In the genomic region with DNA sequence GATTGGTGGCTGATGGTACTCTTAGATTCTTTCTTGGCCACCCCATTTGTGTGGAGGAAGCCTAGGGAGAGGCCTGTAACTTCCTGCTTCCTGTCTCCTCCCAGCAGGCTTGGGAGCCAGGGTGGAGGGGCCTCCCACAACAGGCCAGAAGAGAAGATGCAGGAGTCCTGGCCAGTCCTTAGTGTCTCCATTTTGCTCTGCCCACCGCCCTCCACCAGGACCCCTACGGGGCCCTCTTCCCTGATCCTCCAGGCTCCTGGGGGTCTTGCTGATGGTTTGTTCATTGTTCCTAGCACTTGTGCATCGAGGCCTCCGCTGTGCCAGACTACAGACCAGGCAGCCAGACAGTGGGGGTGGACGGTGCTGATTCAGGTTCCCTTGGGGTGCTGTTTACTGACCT, we compare ENCODE assay signal across 14 cellular contexts. TPM values are rescaled to one million over a fixed set of nuclear protein-coding genes. Genes with fewer than 3 reads are reported as not detected.
DNase-seq lines count a peak whose midpoint lies in the region; ATAC-seq, FAIRE-seq and TF ChIP-seq lines count a peak whose summit lies in the region.
"Had no signal": no experiment of that assay in that cellular context is flagged by ENCODE, and none has a peak within 500 bp of the region (broad histone marks: within the 10 kb centered on the region; RNA-seq: fewer than 3 reads in every experiment).

No MANE protein-coding gene starts in this region.

- DNase-seq in NCI-H69 (lab: John Stamatoyannopoulos, UW) (peak; percentile 76), heart right ventricle (peak; percentile 41 to 65), HTR-8/SVneo (ENCODE audit: insufficient read length, low spot score) (no peak)
- no peak for DNase-seq in stimulated activated CD4-positive, alpha-beta T cell treated with anti-CD3 and anti-CD28 coated beads, Interleukin-2, amount 100 ng/mL, for 48 hours
- DNase-seq: activated CD4-positive, alpha-beta T cell treated with anti-CD3 and anti-CD28 coated beads for 48 hours; activated T-cell treated with anti-CD3 and anti-CD28 coated beads, Interleukin-2, amount 50 U/mL, for 1 hour; DMS53; MM.1S; T-helper 1 cell had no signal

- H3K9ac ChIP-seq in BLaER1 treated with 17β-estradiol and CSF1 and Interleukin-3, amounts not matched to agents 10 nM and 100 nM: no peak overlapping the region

- no peaks in the 10 kb centered on the region; a peak in 1 of 22 replicates for H4K20me1 ChIP-seq in BLaER1 treated with 17β-estradiol and CSF1 and Interleukin-3, amounts not matched to agents 10 nM and 100 nM

- H3K4me2 ChIP-seq in BLaER1 treated with 17β-estradiol and CSF1 and Interleukin-3, amounts not matched to agents 10 nM and 100 nM: peak overlapping the region; percentile 37 to 64 (median 49)

- intact Hi-C loops in heart right ventricle (cut with DNase I): loop anchor here in 6 of 10 donors (2.0 to 5.0 kb wide), 3 partner anchors 33 to 38 kb away; no protein-coding TSS in a partner anchor

- ATAC-seq in heart right ventricle (peak; percentile 69 to 92 (median 86)), HG02798 (IDR thresholded peaks at IDR 0.05; ENCODE audit: poor library complexity, unreplicated experiment) (no peak), GM19351 (IDR thresholded peaks at IDR 0.05; ENCODE audit: unreplicated experiment) (no peak)

- peaks cover 9 to 17% (median 11%) of the 10 kb centered on the region in 10 experiments for H3K4me1 ChIP-seq in BLaER1 treated with 17β-estradiol and CSF1 and Interleukin-3, amounts not matched to agents 10 nM and 100 nM
- peaks cover 16 to 96% (median 77%) of the 10 kb centered on the region in 9 donors for H3K4me1 ChIP-seq in heart right ventricle
- peaks cover 17% of the 10 kb centered on the region for H3K4me1 ChIP-seq in mesodermal cell (ENCODE audit: control insufficient read depth, insufficient read depth, low read length, poor library complexity, severe bottlenecking)

- no peak for FAIRE-seq in HTR-8/SVneo (lab: Jason Lieb, UNC)

- H3K27ac ChIP-seq in BLaER1 treated with 17β-estradiol and CSF1 and Interleukin-3, amounts not matched to agents 10 nM and 100 nM: peak overlapping the region in 6 of 11 experiments; percentile 16 to 58 (median 46); a peak in 11 of 22 replicates
- H3K27ac ChIP-seq in heart right ventricle (peak overlapping the region; percentile 9 to 90 (median 80)), mesodermal cell (ENCODE audit: low read depth, low read length, severe bottlenecking) (peak overlapping the region; percentile 23)

- TF ChIP-seq CTCF in heart right ventricle (IDR thresholded peaks at IDR 0.05): no peak

- H3K4me3 ChIP-seq in BLaER1 treated with 17β-estradiol and CSF1 and Interleukin-3, amounts not matched to agents 10 nM and 100 nM: no peak overlapping the region
- H3K4me3 ChIP-seq in heart right ventricle: peak overlapping the region in 3 of 10 donors; percentile 28 to 39 (median 30)
- no peak overlapping the region for H3K4me3 ChIP-seq in mesodermal cell (ENCODE audit: extremely low read depth, insufficient read depth, low read length, poor library complexity, severe bottlenecking)
- H3K4me3 ChIP-seq: tibial nerve had no signal

- peaks cover 0 to 12% (median 7%) of the 10 kb centered on the region in 11 experiments; a peak in 10 of 22 replicates for H3K9me3 ChIP-seq in BLaER1 treated with 17β-estradiol and CSF1 and Interleukin-3, amounts not matched to agents 10 nM and 100 nM (replicated peaks in 1 of 11)
- no peaks in the 10 kb centered on the region for H3K9me3 ChIP-seq in heart right ventricle
- peaks cover 5% of the 10 kb centered on the region for H3K9me3 ChIP-seq in mesodermal cell (ENCODE audit: control insufficient read depth, low read length)
- H3K9me3 ChIP-seq: tibial nerve had no signal

- 62 to 65% methylated on average over 5 of the region's 5 CpGs for WGBS in heart right ventricle, 2 donors
- WGBS in mesodermal cell (ENCODE audit: insufficient coverage in 2 of 2), 2 experiments: 78 to 93% methylated on average over 3 to 5 of the region's 5 CpGs

- H3K36me3 ChIP-seq in BLaER1 treated with 17β-estradiol and CSF1 and Interleukin-3, amounts not matched to agents 10 nM and 100 nM: peaks cover 0 to 10% (median 0%) of the 10 kb centered on the region in 11 experiments; a peak in 3 of 22 replicates
- H3K36me3 ChIP-seq in heart right ventricle: peaks cover 0 to 12% (median 0%) of the 10 kb centered on the region in 9 donors
- H3K36me3 ChIP-seq in mesodermal cell (ENCODE audit: control insufficient read depth, insufficient read depth, low read length): peaks cover 21% of the 10 kb centered on the region

- no peaks in the 10 kb centered on the region for H3K27me3 ChIP-seq in BLaER1 treated with 17β-estradiol and CSF1 and Interleukin-3, amounts not matched to agents 10 nM and 100 nM
- peaks cover 0 to 2% (median 0%) of the 10 kb centered on the region in 7 donors for H3K27me3 ChIP-seq in heart right ventricle
- H3K27me3 ChIP-seq: tibial nerve had no signal

RNA-seq across cellular contexts. Expression of gene TSPAN9, which starts 6.8 kb away (rescaled TPM):
- total RNA-seq in heart right ventricle: 100 to 1,000 TPM; 105 to 401 (median 299) TPM
- 10 to 100 TPM; 63.0 to 83.9 TPM for polyA plus RNA-seq in heart right ventricle
- polyA plus RNA-seq in mesodermal cell (2013, experiment 1 of 2): 40.8 TPM
- 33.7 TPM for polyA plus RNA-seq in mesodermal cell (2013, experiment 2 of 2)

Comparison
In these comparisons a context has a peak if more than half of its experiments do, and no peak if none do; other contexts are left out.
1. H3K27ac ChIP-seq: peak in every context shown above with its lines; median percentile 80 in heart right ventricle; 46 in BLaER1 treated with 17β-estradiol and CSF1 and Interleukin-3, amounts not matched to agents 10 nM and 100 nM; 23 in mesodermal cell.
2. DNase-seq: peak in NCI-H69 (single experiment) and heart right ventricle (2 of 2); none in HTR-8/SVneo (single experiment) and stimulated activated CD4-positive, alpha-beta T cell treated with anti-CD3 and anti-CD28 coated beads, Interleukin-2, amount 100 ng/mL, for 48 hours (0 of 2).
3. ATAC-seq: peak in heart right ventricle (8 of 8); none in HG02798 (single experiment) and GM19351 (single experiment).